In genomic region chr16:10944249-10945064, GRCh38 we compare ENCODE assay signal across 8 cellular contexts.
DNase-seq lines count a peak whose midpoint lies in the region; ATAC-seq and TF ChIP-seq lines count a peak whose summit lies in the region.

A gene with protein sequence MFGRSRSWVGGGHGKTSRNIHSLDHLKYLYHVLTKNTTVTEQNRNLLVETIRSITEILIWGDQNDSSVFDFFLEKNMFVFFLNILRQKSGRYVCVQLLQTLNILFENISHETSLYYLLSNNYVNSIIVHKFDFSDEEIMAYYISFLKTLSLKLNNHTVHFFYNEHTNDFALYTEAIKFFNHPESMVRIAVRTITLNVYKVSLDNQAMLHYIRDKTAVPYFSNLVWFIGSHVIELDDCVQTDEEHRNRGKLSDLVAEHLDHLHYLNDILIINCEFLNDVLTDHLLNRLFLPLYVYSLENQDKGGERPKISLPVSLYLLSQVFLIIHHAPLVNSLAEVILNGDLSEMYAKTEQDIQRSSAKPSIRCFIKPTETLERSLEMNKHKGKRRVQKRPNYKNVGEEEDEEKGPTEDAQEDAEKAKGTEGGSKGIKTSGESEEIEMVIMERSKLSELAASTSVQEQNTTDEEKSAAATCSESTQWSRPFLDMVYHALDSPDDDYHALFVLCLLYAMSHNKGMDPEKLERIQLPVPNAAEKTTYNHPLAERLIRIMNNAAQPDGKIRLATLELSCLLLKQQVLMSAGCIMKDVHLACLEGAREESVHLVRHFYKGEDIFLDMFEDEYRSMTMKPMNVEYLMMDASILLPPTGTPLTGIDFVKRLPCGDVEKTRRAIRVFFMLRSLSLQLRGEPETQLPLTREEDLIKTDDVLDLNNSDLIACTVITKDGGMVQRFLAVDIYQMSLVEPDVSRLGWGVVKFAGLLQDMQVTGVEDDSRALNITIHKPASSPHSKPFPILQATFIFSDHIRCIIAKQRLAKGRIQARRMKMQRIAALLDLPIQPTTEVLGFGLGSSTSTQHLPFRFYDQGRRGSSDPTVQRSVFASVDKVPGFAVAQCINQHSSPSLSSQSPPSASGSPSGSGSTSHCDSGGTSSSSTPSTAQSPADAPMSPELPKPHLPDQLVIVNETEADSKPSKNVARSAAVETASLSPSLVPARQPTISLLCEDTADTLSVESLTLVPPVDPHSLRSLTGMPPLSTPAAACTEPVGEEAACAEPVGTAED (plus strand): TSS chr16:10944564. CDS start chr16:10944718, 154 bp downstream.

- CTCF ChIA-PET in GM10248 (lab: Yijun Ruan, JAX): interaction anchor here (1.0 to 17.8 kb wide), 4 partner anchors 8 to 26 kb away, joined by 3 to 305 read pairs (median 8); no protein-coding TSS in a partner anchor

- no peak for TF ChIP-seq CTCF in GM10248 (IDR thresholded peaks at IDR 0.05; ENCODE audit: control extremely low read depth, extremely low read depth, low read depth, missing control alignments)

- peak; percentile 65 for ATAC-seq in HG02610 (IDR thresholded peaks at IDR 0.05; ENCODE audit: unreplicated experiment)
- ATAC-seq in SK-N-SH treated with all-trans-retinoic acid at 6 μM for 48 hours: peak; percentile 90

- peak; percentile 92 for DNase-seq in GM10248 (ENCODE audit: extremely low spot score)
- DNase-seq in NCI-H1092 treated with DMSO at 0.1 percent for 48 hours (lab: John Stamatoyannopoulos, UW): peak; percentile 92
- peak; percentile 96 for DNase-seq in activated naive CD4-positive, alpha-beta T cell treated with anti-CD3 and anti-CD28 coated beads, Interleukin-2, amount 50 U/mL, for 16 hours
- peak; percentile 98 for DNase-seq in globus pallidus (ENCODE audit: low spot score)
- peak; percentile 87 to 99 (median 97) for DNase-seq in nucleus accumbens (lab: John Stamatoyannopoulos, UW)
- peak; percentile 98 for DNase-seq in superior temporal gyrus (ENCODE audit: extremely low spot score)

- POLR2A ChIA-PET in GM10248 (lab: Yijun Ruan, JAX): interaction anchor here (0.7 to 1.6 kb wide), 3 partner anchors 107 to 311 kb away, joined by 3 to 6 read pairs (median 4); partner anchors contain the start of gene SOCS1

TF ChIP-seq in SK-N-SH treated with all-trans-retinoic acid at 6 μM for 48 hours, 23 proteins besides CTCF, POLR2A, EP300 and RAD21:
- no peak for TF ChIP-seq ZNF565 (CRISPR knock-in tag; conservative IDR thresholded peaks at IDR 0.05; ENCODE audit: low read depth)
- TF ChIP-seq ARNTL (CRISPR knock-in tag; IDR thresholded peaks at IDR 0.05; ENCODE audit: borderline replicate concordance, low read depth): no peak
- TF ChIP-seq ISL1 (CRISPR knock-in tag; IDR thresholded peaks at IDR 0.05): no peak
- TF ChIP-seq GLIS3 (CRISPR knock-in tag; IDR thresholded peaks at IDR 0.05): no peak
- TF ChIP-seq PATZ1 (CRISPR knock-in tag; IDR thresholded peaks at IDR 0.05; ENCODE audit: borderline replicate concordance): no peak
- no peak for TF ChIP-seq ZNF8 (CRISPR knock-in tag; IDR thresholded peaks at IDR 0.05)
- TF ChIP-seq, protein P1, sequence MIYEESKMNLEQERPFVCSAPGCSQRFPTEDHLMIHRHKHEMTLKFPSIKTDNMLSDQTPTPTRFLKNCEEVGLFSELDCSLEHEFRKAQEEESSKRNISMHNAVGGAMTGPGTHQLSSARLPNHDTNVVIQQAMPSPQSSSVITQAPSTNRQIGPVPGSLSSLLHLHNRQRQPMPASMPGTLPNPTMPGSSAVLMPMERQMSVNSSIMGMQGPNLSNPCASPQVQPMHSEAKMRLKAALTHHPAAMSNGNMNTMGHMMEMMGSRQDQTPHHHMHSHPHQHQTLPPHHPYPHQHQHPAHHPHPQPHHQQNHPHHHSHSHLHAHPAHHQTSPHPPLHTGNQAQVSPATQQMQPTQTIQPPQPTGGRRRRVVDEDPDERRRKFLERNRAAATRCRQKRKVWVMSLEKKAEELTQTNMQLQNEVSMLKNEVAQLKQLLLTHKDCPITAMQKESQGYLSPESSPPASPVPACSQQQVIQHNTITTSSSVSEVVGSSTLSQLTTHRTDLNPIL (CRISPR knock-in tag; IDR thresholded peaks at IDR 0.05; ENCODE audit: low read depth): no peak
- no peak for TF ChIP-seq TOX (CRISPR knock-in tag; IDR thresholded peaks at IDR 0.05; ENCODE audit: borderline replicate concordance)
- TF ChIP-seq, protein P2, sequence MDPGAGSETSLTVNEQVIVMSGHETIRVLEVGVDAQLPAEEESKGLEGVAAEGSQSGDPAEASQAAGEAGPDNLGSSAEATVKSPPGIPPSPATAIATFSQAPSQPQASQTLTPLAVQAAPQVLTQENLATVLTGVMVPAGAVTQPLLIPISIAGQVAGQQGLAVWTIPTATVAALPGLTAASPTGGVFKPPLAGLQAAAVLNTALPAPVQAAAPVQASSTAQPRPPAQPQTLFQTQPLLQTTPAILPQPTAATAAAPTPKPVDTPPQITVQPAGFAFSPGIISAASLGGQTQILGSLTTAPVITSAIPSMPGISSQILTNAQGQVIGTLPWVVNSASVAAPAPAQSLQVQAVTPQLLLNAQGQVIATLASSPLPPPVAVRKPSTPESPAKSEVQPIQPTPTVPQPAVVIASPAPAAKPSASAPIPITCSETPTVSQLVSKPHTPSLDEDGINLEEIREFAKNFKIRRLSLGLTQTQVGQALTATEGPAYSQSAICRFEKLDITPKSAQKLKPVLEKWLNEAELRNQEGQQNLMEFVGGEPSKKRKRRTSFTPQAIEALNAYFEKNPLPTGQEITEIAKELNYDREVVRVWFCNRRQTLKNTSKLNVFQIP (CRISPR knock-in tag; IDR thresholded peaks at IDR 0.05; ENCODE audit: borderline replicate concordance, low read depth): no peak
- TF ChIP-seq ZFP30 (CRISPR knock-in tag; IDR thresholded peaks at IDR 0.05): no peak
- no peak; the same call in 1 of the 2 replicates for TF ChIP-seq TSHZ2 (CRISPR knock-in tag; IDR thresholded peaks at IDR 0.05)
- TF ChIP-seq ZC3H10 (CRISPR knock-in tag; IDR thresholded peaks at IDR 0.05): no peak
- TF ChIP-seq BACH2 (CRISPR knock-in tag; IDR thresholded peaks at IDR 0.05; ENCODE audit: borderline replicate concordance): no peak
- TF ChIP-seq ZNF70 (CRISPR knock-in tag; IDR thresholded peaks at IDR 0.05): no peak
- TF ChIP-seq CSDC2 (CRISPR knock-in tag; IDR thresholded peaks at IDR 0.05): no peak
- TF ChIP-seq ESRRG (CRISPR knock-in tag; IDR thresholded peaks at IDR 0.05): no peak

Comparison
In these comparisons a context has a peak if more than half of its experiments do, and no peak if none do; other contexts are left out.
1. Peak in every context shown above with its lines: DNase-seq and ATAC-seq.